12 cellular contexts compared by ENCODE assay signal in the genomic region with DNA sequence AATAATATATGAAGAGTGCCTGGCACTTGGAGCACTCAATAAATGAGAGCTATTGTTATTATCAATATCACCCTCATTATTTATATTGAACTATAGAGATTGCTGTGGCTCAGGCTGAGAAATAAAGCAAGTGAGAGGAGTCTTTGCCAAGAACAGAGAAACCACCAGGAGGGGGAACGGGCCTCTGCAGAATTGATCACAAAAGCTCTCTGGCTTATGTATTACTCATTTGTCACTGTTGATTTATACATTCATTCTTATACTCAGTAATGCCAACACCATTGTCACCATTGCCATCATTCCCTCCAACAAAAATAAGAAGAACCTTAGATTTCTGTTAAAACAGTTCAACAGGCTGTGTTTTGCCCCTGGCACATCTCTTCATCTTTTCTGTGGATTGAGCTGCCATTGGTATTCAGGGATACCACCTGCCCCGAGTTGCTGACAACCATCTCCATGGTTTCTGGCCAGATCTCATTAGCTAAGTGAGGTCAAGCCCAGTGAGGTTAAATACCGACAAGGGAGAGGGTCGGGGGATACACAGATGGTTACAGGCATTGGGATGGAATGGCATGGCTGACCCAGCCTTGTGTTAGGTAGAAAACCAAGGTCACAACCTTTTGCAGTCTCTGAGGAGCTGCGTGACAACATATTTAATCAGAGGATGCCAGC.
DNase-seq lines count a peak whose midpoint lies in the region; ATAC-seq and TF ChIP-seq lines count a peak whose summit lies in the region.
"Had no signal": no experiment of that assay in that cellular context is flagged by ENCODE, and none has a peak within 500 bp of the region (broad histone marks: within the 10 kb centered on the region; RNA-seq: fewer than 3 reads in every experiment).

No MANE protein-coding gene starts in this region.

- peaks cover 85% of the 10 kb centered on the region for H3K4me1 Mint-ChIP-seq in activated naive CD4-positive, alpha-beta T cell treated with anti-CD3 and anti-CD28 coated beads, Interleukin-2, amount 10 ng/mL, durations not matched to agents 7 days and 5 days

- no peaks in the 10 kb centered on the region for H3K27me3 Mint-ChIP-seq in activated naive CD4-positive, alpha-beta T cell treated with anti-CD3 and anti-CD28 coated beads, Interleukin-2, amount 10 ng/mL, durations not matched to agents 7 days and 5 days

- TF ChIP-seq CTCF in NB4 (IDR thresholded peaks at IDR 0.05; ENCODE audit: low read depth, low read length): no peak

- H3K36me3 Mint-ChIP-seq in activated naive CD4-positive, alpha-beta T cell treated with anti-CD3 and anti-CD28 coated beads, Interleukin-2, amount 10 ng/mL, durations not matched to agents 7 days and 5 days: peaks cover 4% of the 10 kb centered on the region

- no peaks in the 10 kb centered on the region for H3K9me3 Mint-ChIP-seq in activated naive CD4-positive, alpha-beta T cell treated with anti-CD3 and anti-CD28 coated beads, Interleukin-2, amount 10 ng/mL, durations not matched to agents 7 days and 5 days

- no peak overlapping the region for H3K4me3 ChIP-seq in NB4 (ENCODE audit: low read depth, low read length)
- H3K4me3 ChIP-seq: breast epithelium, sigmoid colon had no signal

- ATAC-seq in activated CD4-positive, CD25-positive, alpha-beta regulatory T cell treated with anti-CD3 and anti-CD28 coated beads, Interleukin-2, amount 50 U/mL, for 24 hours: peak; percentile 67 to 73
- ATAC-seq: left colon had no signal

- TF ChIP-seq POLR2A in NB4 (IDR thresholded peaks at IDR 0.05; ENCODE audit: extremely low read depth, insufficient read length): no peak

- CTCF ChIA-PET in activated naive CD4-positive, alpha-beta T cell treated with anti-CD3 and anti-CD28 coated beads, Interleukin-2, amount 10 ng/mL, durations not matched to agents 7 days and 5 days (lab: Charles Lee): interaction anchor here (0.9 to 10.1 kb wide), 8 partner anchors 9 to 68 kb away, joined by 3 to 128 read pairs (median 4); a partner anchor contains a TSS

- DNase-seq in activated CD4-positive, CD25-positive, alpha-beta regulatory T cell (lab: John Stamatoyannopoulos, UW): no peak
- DNase-seq in NB4 (ENCODE audit: low read depth): peak; percentile 23
- no peak for DNase-seq in activated naive CD4-positive, alpha-beta T cell treated with anti-CD3 and anti-CD28 coated beads, Interleukin-2, amount 10 ng/mL, durations not matched to agents 7 days and 5 days
- DNase-seq in stimulated activated CD4-positive, alpha-beta T cell treated with anti-CD3 and anti-CD28 coated beads, Interleukin-2, amount 100 ng/mL, for 48 hours: peak; percentile 39 to 52
- DNase-seq in DMS79 treated with DMSO at 0.1 percent for 48 hours (lab: John Stamatoyannopoulos, UW): no peak
- no peak for DNase-seq in dedifferentiated amniotic fluid mesenchymal stem cell (ENCODE audit: extremely low spot score)
- DNase-seq in AG20443 (ENCODE audit: low spot score): no peak
- DNase-seq: head of caudate nucleus, left colon, sigmoid colon had no signal

- H3K4me3 Mint-ChIP-seq in activated naive CD4-positive, alpha-beta T cell treated with anti-CD3 and anti-CD28 coated beads, Interleukin-2, amount 10 ng/mL, durations not matched to agents 7 days and 5 days: no peak overlapping the region

- H3K27ac Mint-ChIP-seq in activated naive CD4-positive, alpha-beta T cell treated with anti-CD3 and anti-CD28 coated beads, Interleukin-2, amount 10 ng/mL, durations not matched to agents 7 days and 5 days: peak overlapping the region; percentile 95

Comparison
In these comparisons a context has a peak if more than half of its experiments do, and no peak if none do; other contexts are left out.
1. DNase-seq: peak in NB4 (single experiment) and stimulated activated CD4-positive, alpha-beta T cell treated with anti-CD3 and anti-CD28 coated beads, Interleukin-2, amount 100 ng/mL, for 48 hours (2 of 2); none in activated CD4-positive, CD25-positive, alpha-beta regulatory T cell (0 of 4), activated naive CD4-positive, alpha-beta T cell treated with anti-CD3 and anti-CD28 coated beads, Interleukin-2, amount 10 ng/mL, durations not matched to agents 7 days and 5 days (single experiment), DMS79 treated with DMSO at 0.1 percent for 48 hours (single experiment), dedifferentiated amniotic fluid mesenchymal stem cell (single experiment) and AG20443 (single experiment).